9 cellular contexts compared by ENCODE assay signal in genomic region chr2:65566617-65567016, GRCh38.
DNase-seq lines count a peak whose midpoint lies in the region; ATAC-seq and TF ChIP-seq lines count a peak whose summit lies in the region.
"Had no signal": no experiment of that assay in that cellular context is flagged by ENCODE, and none has a peak within 500 bp of the region (broad histone marks: within the 10 kb centered on the region; RNA-seq: fewer than 3 reads in every experiment).

No MANE protein-coding gene starts in this region.

- intact Hi-C loops in sciatic nerve (cut with DNase I): no loop called here
- intact Hi-C loops in activated CD4-positive, alpha-beta memory T cell treated with anti-CD3 and anti-CD28 coated beads for 36 hours (cut with micrococcal nuclease): no loop called here

- H3K9me3 Mint-ChIP-seq in activated CD4-positive, alpha-beta memory T cell treated with anti-CD3 and anti-CD28 coated beads for 36 hours: no peaks in the 10 kb centered on the region
- no peaks in the 10 kb centered on the region for H3K9me3 Mint-ChIP-seq in activated CD4-positive, alpha-beta memory T cell treated with anti-CD3 and anti-CD28 coated beads, Interleukin-2, amount 10 ng/mL, durations not matched to agents 7 days and 5 days

- H3K4me3 ChIP-seq in RWPE2 (ENCODE audit: severe bottlenecking) (peak overlapping the region; percentile 26), fibroblast of villous mesenchyme (ENCODE audit: low read depth, low read length) (peak overlapping the region; percentile 31)

- POLR2A ChIA-PET in activated CD4-positive, alpha-beta memory T cell treated with anti-CD3 and anti-CD28 coated beads for 36 hours (lab: Charles Lee): no interaction called here
- POLR2A ChIA-PET in activated CD4-positive, alpha-beta memory T cell treated with anti-CD3 and anti-CD28 coated beads, Interleukin-2, amount 10 ng/mL, durations not matched to agents 7 days and 5 days (lab: Charles Lee): no interaction called here

- no peaks in the 10 kb centered on the region for H3K27me3 ChIP-seq in RWPE2 (ENCODE audit: insufficient read depth, poor library complexity, severe bottlenecking)

- peaks cover 1% of the 10 kb centered on the region for H3K27me3 Mint-ChIP-seq in activated CD4-positive, alpha-beta memory T cell treated with anti-CD3 and anti-CD28 coated beads for 36 hours
- H3K27me3 Mint-ChIP-seq in activated CD4-positive, alpha-beta memory T cell treated with anti-CD3 and anti-CD28 coated beads, Interleukin-2, amount 10 ng/mL, durations not matched to agents 7 days and 5 days: peaks cover 12% of the 10 kb centered on the region

- H3K4me1 Mint-ChIP-seq in activated CD4-positive, alpha-beta memory T cell treated with anti-CD3 and anti-CD28 coated beads for 36 hours (ENCODE audit: low read depth): no peaks in the 10 kb centered on the region
- peaks cover 4% of the 10 kb centered on the region for H3K4me1 Mint-ChIP-seq in activated CD4-positive, alpha-beta memory T cell treated with anti-CD3 and anti-CD28 coated beads, Interleukin-2, amount 10 ng/mL, durations not matched to agents 7 days and 5 days

- H3K9me3 ChIP-seq in RWPE2 (ENCODE audit: severe bottlenecking): no peaks in the 10 kb centered on the region

- CTCF ChIA-PET in activated CD4-positive, alpha-beta memory T cell treated with anti-CD3 and anti-CD28 coated beads for 36 hours (lab: Charles Lee): interaction anchor here (0.5 kb wide), 1 partner anchor 72 kb away, joined by 3 read pairs; no protein-coding TSS in a partner anchor
- CTCF ChIA-PET in activated CD4-positive, alpha-beta memory T cell treated with anti-CD3 and anti-CD28 coated beads, Interleukin-2, amount 10 ng/mL, durations not matched to agents 7 days and 5 days (lab: Charles Lee): no interaction called here

- H3K4me3 Mint-ChIP-seq in activated CD4-positive, alpha-beta memory T cell treated with anti-CD3 and anti-CD28 coated beads for 36 hours: no peak overlapping the region
- no peak overlapping the region for H3K4me3 Mint-ChIP-seq in activated CD4-positive, alpha-beta memory T cell treated with anti-CD3 and anti-CD28 coated beads, Interleukin-2, amount 10 ng/mL, durations not matched to agents 7 days and 5 days

- ATAC-seq in HG03432 (IDR thresholded peaks at IDR 0.05; ENCODE audit: unreplicated experiment) (peak; percentile 74), RWPE2 (ENCODE audit: low read depth) (peak; percentile 81), sciatic nerve (peak; percentile 71)

- H3K4me1 ChIP-seq in RWPE2 (ENCODE audit: insufficient read depth, poor library complexity, severe bottlenecking): peaks cover 10% of the 10 kb centered on the region

- no peaks in the 10 kb centered on the region for H3K36me3 Mint-ChIP-seq in activated CD4-positive, alpha-beta memory T cell treated with anti-CD3 and anti-CD28 coated beads for 36 hours
- no peaks in the 10 kb centered on the region for H3K36me3 Mint-ChIP-seq in activated CD4-positive, alpha-beta memory T cell treated with anti-CD3 and anti-CD28 coated beads, Interleukin-2, amount 10 ng/mL, durations not matched to agents 7 days and 5 days (ENCODE audit: low read depth)

- DNase-seq in RWPE2 (ENCODE audit: low spot score): no peak
- DNase-seq in fibroblast of villous mesenchyme (ENCODE audit: low read depth): no peak
- DNase-seq in sciatic nerve (ENCODE audit: low spot score): no peak
- no peak for DNase-seq in activated CD4-positive, alpha-beta memory T cell treated with anti-CD3 and anti-CD28 coated beads for 36 hours
- no peak for DNase-seq in activated CD4-positive, alpha-beta memory T cell treated with anti-CD3 and anti-CD28 coated beads, Interleukin-2, amount 10 ng/mL, durations not matched to agents 7 days and 5 days
- DNase-seq in NCI-H1417 treated with DMSO at 0.1 percent for 48 hours (lab: John Stamatoyannopoulos, UW): no peak
- DNase-seq in SKM-1 treated with dmso at 0.1 percent for 144 hours (lab: John Stamatoyannopoulos, UW; ENCODE audit: unreplicated experiment): no peak
- DNase-seq: NCI-H446 treated with DMSO at 0.1 percent for 48 hours had no signal

- no peaks in the 10 kb centered on the region for H3K36me3 ChIP-seq in RWPE2 (ENCODE audit: low read depth)

- H3K27ac ChIP-seq in RWPE2 (ENCODE audit: poor library complexity, severe bottlenecking): peak overlapping the region; percentile 89

- H3K27ac Mint-ChIP-seq in activated CD4-positive, alpha-beta memory T cell treated with anti-CD3 and anti-CD28 coated beads for 36 hours: no peak overlapping the region
- H3K27ac Mint-ChIP-seq in activated CD4-positive, alpha-beta memory T cell treated with anti-CD3 and anti-CD28 coated beads, Interleukin-2, amount 10 ng/mL, durations not matched to agents 7 days and 5 days: no peak overlapping the region

- TF ChIP-seq CTCF in RWPE2 (IDR thresholded peaks at IDR 0.05; ENCODE audit: poor library complexity, severe bottlenecking) (no peak), fibroblast of villous mesenchyme (IDR thresholded peaks at IDR 0.05; ENCODE audit: insufficient read depth, low read depth, low read length) (no peak)
